In the genomic region with DNA sequence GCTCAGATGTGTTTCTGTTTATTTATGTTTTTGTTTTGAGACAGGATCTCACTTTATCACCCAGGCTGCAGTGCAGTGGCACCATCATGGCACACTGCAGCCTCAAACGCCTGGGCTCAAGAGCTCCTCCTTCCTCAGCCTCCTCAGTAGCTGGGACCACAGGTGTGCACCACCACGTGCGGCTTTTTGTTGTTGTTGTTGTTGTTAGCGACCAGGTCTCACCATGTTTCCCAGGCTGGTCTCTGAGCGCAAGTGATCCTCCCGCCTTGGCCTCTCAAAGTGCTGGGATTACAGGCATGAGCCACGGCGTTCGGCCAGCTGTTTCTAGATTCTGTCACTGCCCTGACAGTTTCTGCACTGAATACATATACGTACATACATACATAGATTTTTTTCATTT, we compare ENCODE assay signal across 11 cellular contexts. TPM values are rescaled to one million over a fixed set of nuclear protein-coding genes. Genes with fewer than 3 reads are reported as not detected.
DNase-seq lines count a peak whose midpoint lies in the region; ATAC-seq and TF ChIP-seq lines count a peak whose summit lies in the region.
"Not testable (repeated sequence)": the region's sequence is repeated elsewhere in the genome, so short reads cannot be mapped to it uniquely, and the experiment has no call there.
"Had no signal": no experiment of that assay in that cellular context is flagged by ENCODE, and none has a peak within 500 bp of the region (broad histone marks: within the 10 kb centered on the region; RNA-seq: fewer than 3 reads in every experiment).

No MANE protein-coding gene starts in this region.

- H3K27ac ChIP-seq in breast epithelium, result peak overlapping the region in 1 of 2 donors; percentile 76
- not testable (repeated sequence) for H3K27ac ChIP-seq in naive thymus-derived CD4-positive, alpha-beta T cell (ENCODE audit: low read depth, low read length)

- not testable (repeated sequence) for H3K36me3 ChIP-seq in BE2C; breast epithelium; naive thymus-derived CD4-positive, alpha-beta T cell (ENCODE audit: control insufficient read depth in 2 of 3, insufficient read depth in 3 of 3, low read length in 3 of 3)

- not testable (repeated sequence) for DNase-seq in BE2C; HFF-Myc (ENCODE audit: extremely low read depth, low read depth); activated CD4-positive, alpha-beta T cell treated with anti-CD3 and anti-CD28 coated beads, Interleukin-2, amount 10 ng/mL, durations not matched to agents 24 days and 14 days; breast epithelium (ENCODE audit: low spot score in 2 of 2); glutamatergic neuron; stimulated activated effector memory CD8-positive, alpha-beta T cell treated with anti-CD3 and anti-CD28 coated beads, Interleukin-12 subunit alpha, Interleukin-12 subunit beta, amount 100 ng/mL, for 72 hours (ENCODE audit: low spot score in 2 of 2)
- DNase-seq in NCI-H524 (lab: John Stamatoyannopoulos, UW), result peak; percentile 1 to 7
- peak in 1 of 9 donors; percentile 5 for DNase-seq in naive thymus-derived CD4-positive, alpha-beta T cell

- not testable (repeated sequence) for H3K9me3 ChIP-seq in BE2C; breast epithelium; naive thymus-derived CD4-positive, alpha-beta T cell (ENCODE audit: control insufficient read depth in 2 of 3, low read length in 3 of 3)

- POLR2A ChIA-PET in naive thymus-derived CD4-positive, alpha-beta T cell (lab: Charles Lee), result not testable (repeated sequence)

- peak overlapping the region; percentile 88 for H3K27ac Mint-ChIP-seq in activated CD4-positive, alpha-beta T cell treated with anti-CD3 and anti-CD28 coated beads, Interleukin-2, amount 10 ng/mL, durations not matched to agents 24 days and 14 days
- H3K27ac Mint-ChIP-seq in glutamatergic neuron (ENCODE audit: unreplicated experiment), result peak overlapping the region; percentile 96
- peak overlapping the region; percentile 83 to 94 (median 90) for H3K27ac Mint-ChIP-seq in naive thymus-derived CD4-positive, alpha-beta T cell
- peak overlapping the region; percentile 96 for H3K27ac Mint-ChIP-seq in stimulated activated effector memory CD8-positive, alpha-beta T cell treated with anti-CD3 and anti-CD28 coated beads, Interleukin-12 subunit alpha, Interleukin-12 subunit beta, amount 100 ng/mL, for 72 hours

- peak overlapping the region; percentile 64 for H3K4me3 ChIP-seq in BE2C (ENCODE audit: low read depth, low read length)
- peak overlapping the region; percentile 51 for H3K4me3 ChIP-seq in HFF-Myc (replicated peaks; ENCODE audit: low read depth, low read length)
- peak overlapping the region; percentile 54 to 82 (median 75) for H3K4me3 ChIP-seq in breast epithelium
- not testable (repeated sequence) for H3K4me3 ChIP-seq in naive thymus-derived CD4-positive, alpha-beta T cell (ENCODE audit: low read length)

- not testable (repeated sequence) for H3K27me3 Mint-ChIP-seq in activated CD4-positive, alpha-beta T cell treated with anti-CD3 and anti-CD28 coated beads, Interleukin-2, amount 10 ng/mL, durations not matched to agents 24 days and 14 days; glutamatergic neuron (ENCODE audit: unreplicated experiment); naive thymus-derived CD4-positive, alpha-beta T cell

- ATAC-seq in naive thymus-derived CD4-positive, alpha-beta T cell; stimulated activated effector memory CD8-positive, alpha-beta T cell treated with anti-CD3 and anti-CD28 coated beads, Interleukin-12 subunit alpha, Interleukin-12 subunit beta, amount 100 ng/mL, for 72 hours: not testable (repeated sequence)

- intact Hi-C loops in activated CD4-positive, alpha-beta T cell treated with anti-CD3 and anti-CD28 coated beads, Interleukin-2, amount 10 ng/mL, durations not matched to agents 24 days and 14 days (cut with micrococcal nuclease), result loop anchor here (5.0 to 10.0 kb wide), 3 partner anchors 64 to 1134 kb away; partner anchors contain the start of genes CCT6A, MRPS17, PSPH and SEC61G
- intact Hi-C loops in breast epithelium (cut with DNase I; ENCODE audit: low total_unique reads), result not testable (repeated sequence)
- intact Hi-C loops in naive thymus-derived CD4-positive, alpha-beta T cell (cut with micrococcal nuclease), result loop anchor here (5.0 to 10.0 kb wide), 4 partner anchors 174 to 1131 kb away; partner anchors contain the start of genes LANCL2 (in 1 of the 2), SEC61G (in 1 of the 2) and SUMF2 (in 1 of the 2)

- H3K9me3 Mint-ChIP-seq in activated CD4-positive, alpha-beta T cell treated with anti-CD3 and anti-CD28 coated beads, Interleukin-2, amount 10 ng/mL, durations not matched to agents 24 days and 14 days; naive thymus-derived CD4-positive, alpha-beta T cell; stimulated activated effector memory CD8-positive, alpha-beta T cell treated with anti-CD3 and anti-CD28 coated beads, Interleukin-12 subunit alpha, Interleukin-12 subunit beta, amount 100 ng/mL, for 72 hours: not testable (repeated sequence)
- H3K9me3 Mint-ChIP-seq in glutamatergic neuron (ENCODE audit: unreplicated experiment), result peaks cover 13% of the 10 kb centered on the region

- TF ChIP-seq POLR2A in breast epithelium (IDR thresholded peaks at IDR 0.05), result not testable (repeated sequence)

- not testable (repeated sequence) for TF ChIP-seq CTCF in BE2C (IDR thresholded peaks at IDR 0.05; ENCODE audit: low read depth, low read length); HFF-Myc (IDR thresholded peaks at IDR 0.05; ENCODE audit: low read depth, low read length, missing control alignments); breast epithelium (IDR thresholded peaks at IDR 0.05); glutamatergic neuron (IDR thresholded peaks at IDR 0.05; ENCODE audit: partially characterized antibody, unreplicated experiment)

- not testable (repeated sequence) for H3K4me1 Mint-ChIP-seq in activated CD4-positive, alpha-beta T cell treated with anti-CD3 and anti-CD28 coated beads, Interleukin-2, amount 10 ng/mL, durations not matched to agents 24 days and 14 days; glutamatergic neuron (ENCODE audit: low read depth, unreplicated experiment); stimulated activated effector memory CD8-positive, alpha-beta T cell treated with anti-CD3 and anti-CD28 coated beads, Interleukin-12 subunit alpha, Interleukin-12 subunit beta, amount 100 ng/mL, for 72 hours
- peaks cover 0 to 10% (median 5%) of the 10 kb centered on the region in 7 donors for H3K4me1 Mint-ChIP-seq in naive thymus-derived CD4-positive, alpha-beta T cell

- peak overlapping the region; percentile 82 for H3K4me3 Mint-ChIP-seq in activated CD4-positive, alpha-beta T cell treated with anti-CD3 and anti-CD28 coated beads, Interleukin-2, amount 10 ng/mL, durations not matched to agents 24 days and 14 days
- peak overlapping the region; percentile 87 for H3K4me3 Mint-ChIP-seq in glutamatergic neuron (ENCODE audit: unreplicated experiment)
- H3K4me3 Mint-ChIP-seq in naive thymus-derived CD4-positive, alpha-beta T cell, result peak overlapping the region; percentile 82 to 89 (median 86)
- H3K4me3 Mint-ChIP-seq in stimulated activated effector memory CD8-positive, alpha-beta T cell treated with anti-CD3 and anti-CD28 coated beads, Interleukin-12 subunit alpha, Interleukin-12 subunit beta, amount 100 ng/mL, for 72 hours, result peak overlapping the region; percentile 88

- not testable (repeated sequence) for H3K36me3 Mint-ChIP-seq in activated CD4-positive, alpha-beta T cell treated with anti-CD3 and anti-CD28 coated beads, Interleukin-2, amount 10 ng/mL, durations not matched to agents 24 days and 14 days (ENCODE audit: low read depth); glutamatergic neuron (ENCODE audit: unreplicated experiment); naive thymus-derived CD4-positive, alpha-beta T cell; stimulated activated effector memory CD8-positive, alpha-beta T cell treated with anti-CD3 and anti-CD28 coated beads, Interleukin-12 subunit alpha, Interleukin-12 subunit beta, amount 100 ng/mL, for 72 hours

- H3K4me1 ChIP-seq in BE2C; breast epithelium; naive thymus-derived CD4-positive, alpha-beta T cell (ENCODE audit: control insufficient read depth in 2 of 2, insufficient read depth in 2 of 2, low read length in 2 of 2): not testable (repeated sequence)

- CTCF ChIA-PET in naive thymus-derived CD4-positive, alpha-beta T cell (lab: Charles Lee), result interaction anchor here (1.0 kb wide), 1 partner anchor 75 kb away, joined by 3 read pairs; no protein-coding TSS in a partner anchor

- H3K27me3 ChIP-seq in BE2C; breast epithelium; naive thymus-derived CD4-positive, alpha-beta T cell (ENCODE audit: control insufficient read depth in 2 of 2, insufficient read depth in 2 of 2, low read length in 2 of 2): not testable (repeated sequence)

RNA-seq across cellular contexts. Expression of gene ZNF713, which starts 1.1 kb away (rescaled TPM):
- polyA plus RNA-seq in BE2C (2012; ENCODE audit: insufficient read depth, insufficient read length, low read depth), result 3.5 TPM
- total RNA-seq in activated CD4-positive, alpha-beta T cell treated with anti-CD3 and anti-CD28 coated beads, Interleukin-2, amount 10 ng/mL, durations not matched to agents 24 days and 14 days, result 0.85 and 1.5 TPM in 2 replicates
- total RNA-seq in breast epithelium (1 to 10 TPM; 2.6 to 5.8 (median 4.2) TPM), glutamatergic neuron (ENCODE audit: unreplicated experiment) (13.2 TPM)
- total RNA-seq in naive thymus-derived CD4-positive, alpha-beta T cell, result 1 to 10 TPM; 2.0 to 4.8 (median 4.5) TPM
- polyA plus RNA-seq in naive thymus-derived CD4-positive, alpha-beta T cell, result 1 to 10 TPM; 1.8 to 2.5 TPM

RNA-seq across cellular contexts. Expression of gene SEPTIN14, which starts 25.8 kb away (rescaled TPM):
- polyA plus RNA-seq in BE2C (2012; ENCODE audit: insufficient read depth, insufficient read length, low read depth), result 4.0 TPM
- total RNA-seq in activated CD4-positive, alpha-beta T cell treated with anti-CD3 and anti-CD28 coated beads, Interleukin-2, amount 10 ng/mL, durations not matched to agents 24 days and 14 days, result not detected in 2 replicates
- total RNA-seq in breast epithelium (not detected), glutamatergic neuron (ENCODE audit: unreplicated experiment) (not detected)
- total RNA-seq in naive thymus-derived CD4-positive, alpha-beta T cell, result not detected
- polyA plus RNA-seq in naive thymus-derived CD4-positive, alpha-beta T cell, result not detected
- total RNA-seq: aorta; left ventricle myocardium superior; T-helper 1 cell treated with Interleukin-12 subunit alpha and Interleukin-12 subunit beta and Interleukin-4 antibody, amounts not matched to agents 30 ng/mL and 1 ng/mL, for 36 hours had no signal
- polyA plus RNA-seq: aorta had no signal
